ENCODE assay signal across 8 cellular contexts in genomic region chr1:15523922-15524282, GRCh38. TPM values are rescaled to one million over a fixed set of nuclear protein-coding genes. Genes with fewer than 3 reads are reported as not detected.
DNase-seq lines count a peak whose midpoint lies in the region; ATAC-seq and TF ChIP-seq lines count a peak whose summit lies in the region.

Gene CASP9 (minus strand): TSS chr1:15524215. CDS start chr1:15524200, 15 bp downstream.

- H3K9me3 ChIP-seq in Loucy (ENCODE audit: insufficient read depth, low read depth, low read length) (no peaks in the 10 kb centered on the region), mesodermal cell (ENCODE audit: control insufficient read depth, low read length) (no peaks in the 10 kb centered on the region), aorta (ENCODE audit: control insufficient read depth, low read length) (no peaks in the 10 kb centered on the region)

- in situ Hi-C loops in G401 (cut with HindIII; ENCODE audit: low sequenced_read_pairs), result no loop called here

- peak within 1 kb of the TSS; percentile 98 for H3K27ac Mint-ChIP-seq in central memory CD8-positive, alpha-beta T cell (ENCODE audit: low read depth)

- peak within 1 kb of the TSS; percentile 97 for H3K4me2 ChIP-seq in Loucy (ENCODE audit: low read depth, low read length, poor library complexity, severe bottlenecking)

- H3K9me3 Mint-ChIP-seq in central memory CD8-positive, alpha-beta T cell, result no peaks in the 10 kb centered on the region

- H3K4me3 ChIP-seq in Loucy (ENCODE audit: low read length, poor library complexity, severe bottlenecking), result peak within 1 kb of the TSS; percentile 96
- peak within 1 kb of the TSS; percentile 72 for H3K4me3 ChIP-seq in mesodermal cell (ENCODE audit: extremely low read depth, insufficient read depth, low read length, poor library complexity, severe bottlenecking)
- peak within 1 kb of the TSS; percentile 88 to 91 for H3K4me3 ChIP-seq in aorta (ENCODE audit: low read length in 2 of 2)

- 1% methylated on average over 21 to 33 of the region's 33 CpGs for whole genome bisulfite sequencing in mesodermal cell (ENCODE audit: insufficient coverage in 2 of 2), 2 experiments
- 0% methylated on average over 25 to 33 of the region's 33 CpGs for WGBS in aorta, 2 donors

- H3K36me3 ChIP-seq in Loucy (ENCODE audit: insufficient read depth, low read length), result no peaks in the 10 kb centered on the region
- peaks cover 1% of the 10 kb centered on the region for H3K36me3 ChIP-seq in mesodermal cell (ENCODE audit: control insufficient read depth, insufficient read depth, low read length)
- H3K36me3 ChIP-seq in aorta (ENCODE audit: control insufficient read depth in 1 of 2, insufficient read depth in 2 of 2, low read length in 1 of 2), result no peaks in the 10 kb centered on the region

- H3K27me3 ChIP-seq in Loucy (ENCODE audit: insufficient read depth, low read length, poor library complexity, severe bottlenecking) (no peaks in the 10 kb centered on the region), aorta (ENCODE audit: control insufficient read depth in 1 of 2, insufficient read depth in 2 of 2, low read length in 1 of 2) (no peaks in the 10 kb centered on the region)

- peak within 1 kb of the TSS; percentile 82 for H3K4me3 Mint-ChIP-seq in central memory CD8-positive, alpha-beta T cell

- TF ChIP-seq CTCF in Loucy (conservative IDR thresholded peaks at IDR 0.05; ENCODE audit: low read length), result no peak

- peaks cover 15% of the 10 kb centered on the region for H3K36me3 Mint-ChIP-seq in central memory CD8-positive, alpha-beta T cell (ENCODE audit: insufficient read depth)

- peaks cover 41% of the 10 kb centered on the region for H3K4me1 Mint-ChIP-seq in central memory CD8-positive, alpha-beta T cell

- DNase-seq in G401 (ENCODE audit: low spot score) (no peak), aorta (no peak), OCI-M1 (lab: John Stamatoyannopoulos, UW) (no peak)
- DNase-seq in central memory CD8-positive, alpha-beta T cell (ENCODE audit: low spot score in 2 of 2), result no peak

- peak; percentile 5 for ATAC-seq in central memory CD8-positive, alpha-beta T cell (replicated peaks; ENCODE audit: extremely low read depth, poor library complexity, severe bottlenecking)
- ATAC-seq in aorta (ENCODE audit: low FRiP score) (no peak), HG02571 (IDR thresholded peaks at IDR 0.05; ENCODE audit: unreplicated experiment) (no peak), HG02642 (IDR thresholded peaks at IDR 0.05; ENCODE audit: poor library complexity, unreplicated experiment) (no peak)

- no peaks in the 10 kb centered on the region for H3K27me3 Mint-ChIP-seq in central memory CD8-positive, alpha-beta T cell

- H3K4me1 ChIP-seq in Loucy (ENCODE audit: insufficient read depth, low read length, poor library complexity, severe bottlenecking), result peaks cover 37% of the 10 kb centered on the region
- peaks cover 13% of the 10 kb centered on the region for H3K4me1 ChIP-seq in mesodermal cell (ENCODE audit: control insufficient read depth, insufficient read depth, low read length, poor library complexity, severe bottlenecking)
- H3K4me1 ChIP-seq in aorta (ENCODE audit: control insufficient read depth in 1 of 2, insufficient read depth in 2 of 2, low read length in 2 of 2), result no peaks in the 10 kb centered on the region

- H3K9me2 ChIP-seq in Loucy (replicated peaks; ENCODE audit: low read depth, low read length), result no peaks in the 10 kb centered on the region

- peaks cover 31% of the 10 kb centered on the region for H3K79me2 ChIP-seq in Loucy (ENCODE audit: insufficient read depth, low read length)

- H3F3A ChIP-seq in Loucy (ENCODE audit: low read depth), result peaks cover 7% of the 10 kb centered on the region; the same call in 1 of the 2 replicates

- intact Hi-C loops in aorta (cut with DNase I), result loop anchor here (10.0 kb wide), 1 partner anchor 199 kb away; no protein-coding TSS in a partner anchor

- peak within 1 kb of the TSS; percentile 87 for H3K9ac ChIP-seq in Loucy (ENCODE audit: low read depth, low read length, poor library complexity, severe bottlenecking)

- H3K27ac ChIP-seq in mesodermal cell (ENCODE audit: low read depth, low read length, severe bottlenecking) (peak within 1 kb of the TSS; percentile 99), aorta (ENCODE audit: low read depth in 1 of 2, low read length in 2 of 2) (peak within 1 kb of the TSS in 1 of 2 donors; percentile 100)

- peaks cover 4% of the 10 kb centered on the region for H4K20me1 ChIP-seq in Loucy (ENCODE audit: insufficient read depth, low read length, poor library complexity, severe bottlenecking)

- peak within 1 kb of the TSS; percentile 98 for H2AFZ ChIP-seq in Loucy (ENCODE audit: low read length)

RNA-seq across cellular contexts. Expression of gene CASP9, which starts in this region (rescaled TPM):
- total RNA-seq in G401 (2014; rRNA removed; shearing (Covaris generic)), result 12.3 and 15.6 TPM in 2 replicates
- polyA plus RNA-seq in mesodermal cell (2013, experiment 1 of 2), result 11.2 TPM
- 9.0 TPM for polyA plus RNA-seq in mesodermal cell (2013, experiment 2 of 2)
- total RNA-seq in aorta, result 1 to 10 TPM; 9.3 to 9.4 TPM
- polyA plus RNA-seq in aorta, result 10 to 100 TPM in 1 of 2 donors, 1 to 10 TPM in 1; 7.6 to 25.3 TPM
